ENCODE assay signal across 8 cellular contexts in genomic region chr6:37500294-37500608, GRCh38. TPM values are rescaled to one million over a fixed set of nuclear protein-coding genes. Genes with fewer than 3 reads are reported as not detected.
DNase-seq lines count a peak whose midpoint lies in the region; ATAC-seq, FAIRE-seq and TF ChIP-seq lines count a peak whose summit lies in the region.

No MANE protein-coding gene starts in this region.

- DNase-seq in activated naive CD4-positive, alpha-beta T cell (lab: John Stamatoyannopoulos, UW), result no peak
- no peak for DNase-seq in astrocyte (ENCODE audit: low read depth)
- no peak for DNase-seq in memory B cell (ENCODE audit: low spot score in 2 of 2)
- DNase-seq in transverse colon, result no peak
- no peak for DNase-seq in GM19238 (ENCODE audit: insufficient read length, low spot score)

- peaks cover 6% of the 10 kb centered on the region for H3K4me1 ChIP-seq in astrocyte (ENCODE audit: insufficient read depth, low read length)
- peaks cover 0 to 7% (median 0%) of the 10 kb centered on the region in 4 donors for H3K4me1 ChIP-seq in transverse colon

- FAIRE-seq in astrocyte (lab: Jason Lieb, UNC), result no peak

- H4K20me1 ChIP-seq in astrocyte (ENCODE audit: insufficient read depth, low read length), result no peaks in the 10 kb centered on the region

- peak overlapping the region; percentile 97 for H3K4me3 Mint-ChIP-seq in activated naive CD4-positive, alpha-beta T cell treated with anti-CD3 and anti-CD28 coated beads, Interleukin-2, amount 50 U/mL, for 24 hours
- peak overlapping the region; percentile 94 for H3K4me3 Mint-ChIP-seq in astrocyte (ENCODE audit: unreplicated experiment)
- H3K4me3 Mint-ChIP-seq in memory B cell, result peak overlapping the region; percentile 93

- H2AFZ ChIP-seq in astrocyte (ENCODE audit: low read depth, low read length), result peak overlapping the region; percentile 93

- no peak overlapping the region for H3K9ac ChIP-seq in astrocyte (ENCODE audit: low read length)

- peak overlapping the region; percentile 49 for H3K27ac ChIP-seq in astrocyte (ENCODE audit: low read depth, low read length)
- H3K27ac ChIP-seq in transverse colon, result no peak overlapping the region

- no peak for ATAC-seq in memory B cell (ENCODE audit: low read depth)
- no peak for ATAC-seq in GM18519 (IDR thresholded peaks at IDR 0.05; ENCODE audit: low FRiP score, unreplicated experiment)
- no peak for ATAC-seq in HG03521 (IDR thresholded peaks at IDR 0.05; ENCODE audit: unreplicated experiment)

- no peak for TF ChIP-seq EP300 in transverse colon (IDR thresholded peaks at IDR 0.05; ENCODE audit: low read depth)

- TF ChIP-seq POLR2A in transverse colon (IDR thresholded peaks at IDR 0.05), result no peak

- H3K36me3 ChIP-seq in astrocyte (ENCODE audit: insufficient read depth, low read length), result no peaks in the 10 kb centered on the region
- no peaks in the 10 kb centered on the region for H3K36me3 ChIP-seq in transverse colon

- WGBS in transverse colon (ENCODE audit: low coverage in 1 of 2), 2 donors, result 66 to 72% methylated on average over 4 of the region's 4 CpGs

- H3K27me3 ChIP-seq in astrocyte (ENCODE audit: insufficient read depth, low read length), result peaks cover 2% of the 10 kb centered on the region
- no peaks in the 10 kb centered on the region for H3K27me3 ChIP-seq in transverse colon

- peaks cover 90% of the 10 kb centered on the region for H3K4me1 Mint-ChIP-seq in activated naive CD4-positive, alpha-beta T cell treated with anti-CD3 and anti-CD28 coated beads, Interleukin-2, amount 50 U/mL, for 24 hours
- H3K4me1 Mint-ChIP-seq in astrocyte (ENCODE audit: low read depth, unreplicated experiment) (peaks cover 4% of the 10 kb centered on the region), memory B cell (peaks cover 52% of the 10 kb centered on the region)

- H3K4me2 ChIP-seq in astrocyte (ENCODE audit: low read length), result peak overlapping the region; percentile 95

- no peak for TF ChIP-seq CTCF in astrocyte (IDR thresholded peaks at IDR 0.05; ENCODE audit: insufficient read depth, low read depth, low read length)
- no peak for TF ChIP-seq CTCF in transverse colon (IDR thresholded peaks at IDR 0.05)

- no peaks in the 10 kb centered on the region for H3K36me3 Mint-ChIP-seq in activated naive CD4-positive, alpha-beta T cell treated with anti-CD3 and anti-CD28 coated beads, Interleukin-2, amount 50 U/mL, for 24 hours
- H3K36me3 Mint-ChIP-seq in astrocyte (ENCODE audit: low read depth, unreplicated experiment), result peaks cover 2% of the 10 kb centered on the region
- H3K36me3 Mint-ChIP-seq in memory B cell, result peaks cover 2% of the 10 kb centered on the region

- no peaks in the 10 kb centered on the region for H3K27me3 Mint-ChIP-seq in activated naive CD4-positive, alpha-beta T cell treated with anti-CD3 and anti-CD28 coated beads, Interleukin-2, amount 50 U/mL, for 24 hours
- peaks cover 10% of the 10 kb centered on the region for H3K27me3 Mint-ChIP-seq in astrocyte (ENCODE audit: low read depth, unreplicated experiment)
- H3K27me3 Mint-ChIP-seq in memory B cell, result no peaks in the 10 kb centered on the region

- no peaks in the 10 kb centered on the region for H3K9me3 Mint-ChIP-seq in activated naive CD4-positive, alpha-beta T cell treated with anti-CD3 and anti-CD28 coated beads, Interleukin-2, amount 50 U/mL, for 24 hours
- H3K9me3 Mint-ChIP-seq in astrocyte (ENCODE audit: unreplicated experiment), result no peaks in the 10 kb centered on the region
- H3K9me3 Mint-ChIP-seq in memory B cell, result no peaks in the 10 kb centered on the region

- H3K27ac Mint-ChIP-seq in activated naive CD4-positive, alpha-beta T cell treated with anti-CD3 and anti-CD28 coated beads, Interleukin-2, amount 50 U/mL, for 24 hours, result peak overlapping the region; percentile 97
- H3K27ac Mint-ChIP-seq in astrocyte (ENCODE audit: unreplicated experiment) (peak overlapping the region; percentile 81), memory B cell (peak overlapping the region; percentile 97)

- peaks cover 2% of the 10 kb centered on the region for H3K79me2 ChIP-seq in astrocyte (ENCODE audit: insufficient read depth, low read length)

- H3K4me3 ChIP-seq in astrocyte (ENCODE audit: insufficient read depth, low read depth, low read length), result peak overlapping the region; percentile 65
- H3K4me3 ChIP-seq in transverse colon, result peak overlapping the region in 3 of 4 donors; percentile 57 to 76 (median 68)

- H3K9me3 ChIP-seq in astrocyte (ENCODE audit: insufficient read depth, low read depth, low read length) (no peaks in the 10 kb centered on the region), transverse colon (no peaks in the 10 kb centered on the region)

- in situ Hi-C loops in transverse colon (cut with MboI; ENCODE audit: low pct_ligation_motif_present in 1 of 4, low pct_unique_long_range_greater_than_20kb in 1 of 4, low sequenced_read_pairs in 3 of 4), result no loop called here

- intact Hi-C loops in transverse colon (cut with DNase I; ENCODE audit: low total_unique reads), result no loop called here

RNA-seq across cellular contexts. Expression of gene CCDC167, which starts 0.6 kb away (rescaled TPM):
- total RNA-seq in astrocyte, result 24.0 and 31.9 TPM in 2 replicates
- 10 to 100 TPM in 2 of 4 donors, not detected in 2; 16.9 to 21.8 TPM for total RNA-seq in transverse colon
